In genomic region chr14:97580923-97581495, GRCh38 we compare ENCODE assay signal across 1 cellular context.
TF ChIP-seq lines count a peak whose summit lies in the region.

No MANE protein-coding gene starts in this region.

TF ChIP-seq in A549, 52 proteins besides CTCF, POLR2A, EP300 and RAD21 (continued from another document):
- TF ChIP-seq, protein P1, sequence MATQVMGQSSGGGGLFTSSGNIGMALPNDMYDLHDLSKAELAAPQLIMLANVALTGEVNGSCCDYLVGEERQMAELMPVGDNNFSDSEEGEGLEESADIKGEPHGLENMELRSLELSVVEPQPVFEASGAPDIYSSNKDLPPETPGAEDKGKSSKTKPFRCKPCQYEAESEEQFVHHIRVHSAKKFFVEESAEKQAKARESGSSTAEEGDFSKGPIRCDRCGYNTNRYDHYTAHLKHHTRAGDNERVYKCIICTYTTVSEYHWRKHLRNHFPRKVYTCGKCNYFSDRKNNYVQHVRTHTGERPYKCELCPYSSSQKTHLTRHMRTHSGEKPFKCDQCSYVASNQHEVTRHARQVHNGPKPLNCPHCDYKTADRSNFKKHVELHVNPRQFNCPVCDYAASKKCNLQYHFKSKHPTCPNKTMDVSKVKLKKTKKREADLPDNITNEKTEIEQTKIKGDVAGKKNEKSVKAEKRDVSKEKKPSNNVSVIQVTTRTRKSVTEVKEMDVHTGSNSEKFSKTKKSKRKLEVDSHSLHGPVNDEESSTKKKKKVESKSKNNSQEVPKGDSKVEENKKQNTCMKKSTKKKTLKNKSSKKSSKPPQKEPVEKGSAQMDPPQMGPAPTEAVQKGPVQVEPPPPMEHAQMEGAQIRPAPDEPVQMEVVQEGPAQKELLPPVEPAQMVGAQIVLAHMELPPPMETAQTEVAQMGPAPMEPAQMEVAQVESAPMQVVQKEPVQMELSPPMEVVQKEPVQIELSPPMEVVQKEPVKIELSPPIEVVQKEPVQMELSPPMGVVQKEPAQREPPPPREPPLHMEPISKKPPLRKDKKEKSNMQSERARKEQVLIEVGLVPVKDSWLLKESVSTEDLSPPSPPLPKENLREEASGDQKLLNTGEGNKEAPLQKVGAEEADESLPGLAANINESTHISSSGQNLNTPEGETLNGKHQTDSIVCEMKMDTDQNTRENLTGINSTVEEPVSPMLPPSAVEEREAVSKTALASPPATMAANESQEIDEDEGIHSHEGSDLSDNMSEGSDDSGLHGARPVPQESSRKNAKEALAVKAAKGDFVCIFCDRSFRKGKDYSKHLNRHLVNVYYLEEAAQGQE (IDR thresholded peaks at IDR 0.05), result peak; percentile 47; the same call in 1 of the 2 replicates
